8 cellular contexts compared by ENCODE assay signal in genomic region chr19:49590071-49590970, GRCh38. TPM values are rescaled to one million over a fixed set of nuclear protein-coding genes. Genes with fewer than 3 reads are reported as not detected.
A peak's percentile ranks its signal among the peaks of the same experiment; 100 is the strongest.
DNase-seq lines count a peak whose midpoint lies in the region; ATAC-seq and TF ChIP-seq lines count a peak whose summit lies in the region.

No MANE protein-coding gene starts in this region.

- ATAC-seq in HG03460 (IDR thresholded peaks at IDR 0.05; ENCODE audit: unreplicated experiment), result peak; percentile 57

- DNase-seq in BJ (ENCODE audit: low read depth) (peak; percentile 75), GM19238 (ENCODE audit: insufficient read length, low spot score) (peak; percentile 89), NCI-H748 treated with DMSO at 0.1 percent for 48 hours (lab: John Stamatoyannopoulos, UW) (peak; percentile 97), dermis microvascular lymphatic vessel endothelial cell (ENCODE audit: low read depth in 2 of 2) (peak; percentile 78 to 95)
- peak; percentile 91 for DNase-seq in activated CD4-positive, alpha-beta T cell treated with anti-CD3 and anti-CD28 coated beads, Interleukin-2, amount 50 U/mL, for 4 hours
- DNase-seq in stimulated activated CD4-positive, alpha-beta T cell treated with anti-CD3 and anti-CD28 coated beads, Interleukin-4, amount 100 ng/mL, for 1 hour, result peak; percentile 88

- peaks cover 0 to 21% (median 15%) of the 10 kb centered on the region in 4 donors for H3K4me1 ChIP-seq in liver (ENCODE audit: control insufficient read depth in 4 of 4, insufficient read depth in 4 of 4, low read length in 3 of 4)

- CTCF ChIA-PET in BJ (lab: Yijun Ruan, JAX), result interaction anchor here (1.0 kb wide), 1 partner anchor 20 kb away, joined by 5 read pairs; no protein-coding TSS in a partner anchor

- H3K27me3 ChIP-seq in BJ (ENCODE audit: control insufficient read depth, insufficient read depth, low read length), result no peaks in the 10 kb centered on the region
- H3K27me3 ChIP-seq in liver (ENCODE audit: control insufficient read depth in 4 of 4, insufficient read depth in 4 of 4, low read length in 3 of 4), result no peaks in the 10 kb centered on the region

- H3K9me3 ChIP-seq in liver (ENCODE audit: control insufficient read depth in 4 of 4, low read length in 3 of 4), result no peaks in the 10 kb centered on the region

- H3K4me3 ChIP-seq in BJ (ENCODE audit: low read depth, low read length) (peak overlapping the region; percentile 53), liver (ENCODE audit: low read depth in 1 of 3, low read length in 3 of 3) (peak overlapping the region; percentile 87 to 95 (median 95))

- H3K36me3 ChIP-seq in BJ (ENCODE audit: control insufficient read depth, insufficient read depth, low read length) (peaks cover 5% of the 10 kb centered on the region), liver (ENCODE audit: control insufficient read depth in 4 of 4, insufficient read depth in 3 of 4, low read depth in 1 of 4, low read length in 3 of 4) (peaks cover 0 to 9% (median 3%) of the 10 kb centered on the region in 4 donors)

- POLR2A ChIA-PET in BJ (lab: Charles Lee), result interaction anchor here (0.5 kb wide), 1 partner anchor 63 kb away, joined by 13 read pairs; the partner anchor contains the start of gene RCN3

- H3K27ac ChIP-seq in liver (ENCODE audit: low read depth in 1 of 2, low read length in 2 of 2), result peak overlapping the region; percentile 89 to 93

- H3K9ac ChIP-seq in liver (ENCODE audit: low read depth in 1 of 2, low read length in 2 of 2), result peak overlapping the region; percentile 49 to 75

- WGBS in liver, result under 1% methylated on average over 58 of the region's 58 CpGs

- no peak for TF ChIP-seq RAD21 in liver (IDR thresholded peaks at IDR 0.05)

- TF ChIP-seq CTCF in BJ (IDR thresholded peaks at IDR 0.05; ENCODE audit: insufficient read depth, low read depth, low read length) (peak; percentile 19; the same call in 1 of the 2 replicates), liver (IDR thresholded peaks at IDR 0.05; ENCODE audit: low read depth, low read length, missing input control) (peak; percentile 20)

TF ChIP-seq in liver, 16 proteins besides CTCF, POLR2A, EP300 and RAD21:
- TF ChIP-seq RXRA (IDR thresholded peaks at IDR 0.05), result peak in 1 of 2 donors; percentile 13
- peak; percentile 91 for TF ChIP-seq EGR1 (IDR thresholded peaks at IDR 0.05; ENCODE audit: low read depth in 2 of 2)
- peak; percentile 68 for TF ChIP-seq NR2F2 (IDR thresholded peaks at IDR 0.05)
- TF ChIP-seq, protein P1, sequence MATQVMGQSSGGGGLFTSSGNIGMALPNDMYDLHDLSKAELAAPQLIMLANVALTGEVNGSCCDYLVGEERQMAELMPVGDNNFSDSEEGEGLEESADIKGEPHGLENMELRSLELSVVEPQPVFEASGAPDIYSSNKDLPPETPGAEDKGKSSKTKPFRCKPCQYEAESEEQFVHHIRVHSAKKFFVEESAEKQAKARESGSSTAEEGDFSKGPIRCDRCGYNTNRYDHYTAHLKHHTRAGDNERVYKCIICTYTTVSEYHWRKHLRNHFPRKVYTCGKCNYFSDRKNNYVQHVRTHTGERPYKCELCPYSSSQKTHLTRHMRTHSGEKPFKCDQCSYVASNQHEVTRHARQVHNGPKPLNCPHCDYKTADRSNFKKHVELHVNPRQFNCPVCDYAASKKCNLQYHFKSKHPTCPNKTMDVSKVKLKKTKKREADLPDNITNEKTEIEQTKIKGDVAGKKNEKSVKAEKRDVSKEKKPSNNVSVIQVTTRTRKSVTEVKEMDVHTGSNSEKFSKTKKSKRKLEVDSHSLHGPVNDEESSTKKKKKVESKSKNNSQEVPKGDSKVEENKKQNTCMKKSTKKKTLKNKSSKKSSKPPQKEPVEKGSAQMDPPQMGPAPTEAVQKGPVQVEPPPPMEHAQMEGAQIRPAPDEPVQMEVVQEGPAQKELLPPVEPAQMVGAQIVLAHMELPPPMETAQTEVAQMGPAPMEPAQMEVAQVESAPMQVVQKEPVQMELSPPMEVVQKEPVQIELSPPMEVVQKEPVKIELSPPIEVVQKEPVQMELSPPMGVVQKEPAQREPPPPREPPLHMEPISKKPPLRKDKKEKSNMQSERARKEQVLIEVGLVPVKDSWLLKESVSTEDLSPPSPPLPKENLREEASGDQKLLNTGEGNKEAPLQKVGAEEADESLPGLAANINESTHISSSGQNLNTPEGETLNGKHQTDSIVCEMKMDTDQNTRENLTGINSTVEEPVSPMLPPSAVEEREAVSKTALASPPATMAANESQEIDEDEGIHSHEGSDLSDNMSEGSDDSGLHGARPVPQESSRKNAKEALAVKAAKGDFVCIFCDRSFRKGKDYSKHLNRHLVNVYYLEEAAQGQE (IDR thresholded peaks at IDR 0.05), result no peak
- TF ChIP-seq, protein P2, sequence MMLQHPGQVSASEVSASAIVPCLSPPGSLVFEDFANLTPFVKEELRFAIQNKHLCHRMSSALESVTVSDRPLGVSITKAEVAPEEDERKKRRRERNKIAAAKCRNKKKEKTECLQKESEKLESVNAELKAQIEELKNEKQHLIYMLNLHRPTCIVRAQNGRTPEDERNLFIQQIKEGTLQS (IDR thresholded peaks at IDR 0.05), result no peak
- TF ChIP-seq TAF1 (conservative IDR thresholded peaks at IDR 0.05), result peak; percentile 84
- TF ChIP-seq ZBTB33 (IDR thresholded peaks at IDR 0.05), result no peak
- TF ChIP-seq FOXA2 (IDR thresholded peaks at IDR 0.05), result no peak
- TF ChIP-seq, protein P3, sequence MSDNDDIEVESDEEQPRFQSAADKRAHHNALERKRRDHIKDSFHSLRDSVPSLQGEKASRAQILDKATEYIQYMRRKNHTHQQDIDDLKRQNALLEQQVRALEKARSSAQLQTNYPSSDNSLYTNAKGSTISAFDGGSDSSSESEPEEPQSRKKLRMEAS (IDR thresholded peaks at IDR 0.05), result no peak
- peak; percentile 60 for TF ChIP-seq YY1 (IDR thresholded peaks at IDR 0.05)
- no peak for TF ChIP-seq JUND (IDR thresholded peaks at IDR 0.05)
- peak; percentile 65 for TF ChIP-seq SP1 (IDR thresholded peaks at IDR 0.05)
- no peak for TF ChIP-seq FOXA1 (IDR thresholded peaks at IDR 0.05)
- peak in 1 of 2 donors; percentile 28 for TF ChIP-seq GABPA (IDR thresholded peaks at IDR 0.05 in 1 of 2, conservative IDR thresholded peaks at IDR 0.05 in 1 of 2)
- TF ChIP-seq HNF4A (conservative IDR thresholded peaks at IDR 0.05), result peak in 1 of 2 donors; percentile 9
- no peak for TF ChIP-seq HNF4G (IDR thresholded peaks at IDR 0.05)

RNA-seq across cellular contexts. Expression of gene PRR12, which starts 0.7 kb away (rescaled TPM):
- 0.42 and 0.43 TPM in 2 replicates for polyA plus RNA-seq in BJ (2011; rRNA removed)
- polyA minus RNA-seq in BJ (2011; rRNA and poly(A)+ RNA removed), result 0.57 and 2.2 TPM in 2 replicates
- 1.0 and 2.9 TPM in 2 replicates for total RNA-seq in dermis microvascular lymphatic vessel endothelial cell
- 1 to 10 TPM; 2.8 TPM for total RNA-seq in liver
- 1 to 10 TPM in 1 of 2 donors, under 1 TPM in 1; 0.86 to 3.5 TPM for polyA plus RNA-seq in liver

RNA-seq across cellular contexts. Expression of gene PRRG2, which starts 9.2 kb away (rescaled TPM):
- polyA plus RNA-seq in BJ (2011; rRNA removed) (0.12 and 0.13 TPM in 2 replicates), liver (1 to 10 TPM; 2.8 TPM)
- polyA minus RNA-seq in BJ (2011; rRNA and poly(A)+ RNA removed), result 0.31 TPM in 1 of 2 replicates, not detected in the other
- total RNA-seq in dermis microvascular lymphatic vessel endothelial cell (2.4 and 7.1 TPM in 2 replicates), liver (1 to 10 TPM; 1.1 to 1.4 TPM)

RNA-seq across cellular contexts. Expression of gene NOSIP, which starts 10.0 kb away (rescaled TPM):
- polyA plus RNA-seq in BJ (2011; rRNA removed) (59.2 and 87.6 TPM in 2 replicates), liver (10 to 100 TPM; 27.7 to 45.2 TPM)
- polyA minus RNA-seq in BJ (2011; rRNA and poly(A)+ RNA removed), result 37.5 and 65.3 TPM in 2 replicates
- total RNA-seq in dermis microvascular lymphatic vessel endothelial cell (109 and 127 TPM in 2 replicates), liver (10 to 100 TPM; 19.3 to 33.3 TPM)

RNA-seq across cellular contexts. Expression of gene RRAS, which starts 49.6 kb away (rescaled TPM):
- 117 and 186 TPM in 2 replicates for polyA plus RNA-seq in BJ (2011; rRNA removed)
- 70.9 and 78.5 TPM in 2 replicates for polyA minus RNA-seq in BJ (2011; rRNA and poly(A)+ RNA removed)
- 23.0 and 31.6 TPM in 2 replicates for total RNA-seq in dermis microvascular lymphatic vessel endothelial cell
- 1 to 10 TPM; 4.1 to 5.7 TPM for total RNA-seq in liver
- polyA plus RNA-seq in liver, result 10 to 100 TPM; 16.5 to 18.5 TPM

RNA-seq across cellular contexts. Expression of gene SCAF1, which starts 51.7 kb away (rescaled TPM):
- polyA plus RNA-seq in BJ (2011; rRNA removed), result 2.8 and 3.4 TPM in 2 replicates
- polyA minus RNA-seq in BJ (2011; rRNA and poly(A)+ RNA removed), result 1.7 and 2.3 TPM in 2 replicates
- total RNA-seq in dermis microvascular lymphatic vessel endothelial cell, result 5.3 and 9.6 TPM in 2 replicates
- 10 to 100 TPM in 1 of 2 donors, 1 to 10 TPM in 1; 9.2 to 10.6 TPM for total RNA-seq in liver
- polyA plus RNA-seq in liver, result 10 to 100 TPM in 1 of 2 donors, 1 to 10 TPM in 1; 4.6 to 17.6 TPM

Comparison
In these comparisons a context has a peak if more than half of its experiments do, and no peak if none do; other contexts are left out.
1. Peak in every context shown above with its lines: DNase-seq, ATAC-seq, H3K4me3 ChIP-seq and H3K27ac ChIP-seq.